Comparison of ENCODE assay signal across 27 cellular contexts in genomic region chr6:15205321-15205720, GRCh38.
"Had no signal": no experiment of that assay in that cellular context is flagged by ENCODE, and none has a peak within 500 bp of the region (broad histone marks: within the 10 kb centered on the region; RNA-seq: fewer than 3 reads in every experiment).

No MANE protein-coding gene starts in this region.

- H3K4me1 Mint-ChIP-seq: activated CD4-positive, alpha-beta memory T cell treated with anti-CD3 and anti-CD28 coated beads, Interleukin-2, amount 10 ng/mL, durations not matched to agents 7 days and 5 days; activated naive CD4-positive, alpha-beta T cell treated with anti-CD3 and anti-CD28 coated beads, Interleukin-2, amount 10 ng/mL, durations not matched to agents 7 days and 5 days; activated naive CD8-positive, alpha-beta T cell treated with anti-CD3 and anti-CD28 coated beads, Interleukin-2, amount 10 ng/mL, durations not matched to agents 7 days and 5 days had no signal

- H3K27me3 Mint-ChIP-seq: activated CD4-positive, alpha-beta memory T cell treated with anti-CD3 and anti-CD28 coated beads, Interleukin-2, amount 10 ng/mL, durations not matched to agents 7 days and 5 days; activated CD4-positive, alpha-beta T cell treated with anti-CD3 and anti-CD28 coated beads, Interleukin-2, amount 10 ng/mL, durations not matched to agents 24 days and 14 days; activated T-cell treated with anti-CD3 and anti-CD28 coated beads, Interleukin-2, amount 50 U/mL, for 24 hours had no signal

- H3K4me3 Mint-ChIP-seq: activated CD4-positive, alpha-beta memory T cell treated with anti-CD3 and anti-CD28 coated beads, Interleukin-2, amount 10 ng/mL, durations not matched to agents 7 days and 5 days; activated CD4-positive, alpha-beta T cell treated with anti-CD3 and anti-CD28 coated beads, Interleukin-2, amount 10 ng/mL, durations not matched to agents 24 days and 14 days; activated naive CD4-positive, alpha-beta T cell treated with anti-CD3 and anti-CD28 coated beads, Interleukin-2, amount 10 ng/mL, durations not matched to agents 7 days and 5 days; activated naive CD8-positive, alpha-beta T cell treated with anti-CD3 and anti-CD28 coated beads, Interleukin-2, amount 10 ng/mL, durations not matched to agents 7 days and 5 days; activated T-cell treated with anti-CD3 and anti-CD28 coated beads, Interleukin-2, amount 50 U/mL, for 24 hours; natural killer cell treated with Interleukin-12 subunit alpha and Interleukin-12 subunit beta and Interleukin-15 and Interleukin-18, amount 100 ng/mL, for 72 hours; T-helper 1 cell treated with Interleukin-12 subunit alpha and Interleukin-12 subunit beta and Interleukin-4 antibody, amounts not matched to agents 30 μg/mL and 1 μg/mL, for 36 hours had no signal

- H3K27ac Mint-ChIP-seq: activated CD4-positive, alpha-beta memory T cell treated with anti-CD3 and anti-CD28 coated beads, Interleukin-2, amount 10 ng/mL, durations not matched to agents 7 days and 5 days; activated CD4-positive, alpha-beta T cell treated with anti-CD3 and anti-CD28 coated beads, Interleukin-2, amount 10 ng/mL, durations not matched to agents 24 days and 14 days; activated naive CD4-positive, alpha-beta T cell treated with anti-CD3 and anti-CD28 coated beads, Interleukin-2, amount 10 ng/mL, durations not matched to agents 7 days and 5 days; activated naive CD8-positive, alpha-beta T cell treated with anti-CD3 and anti-CD28 coated beads, Interleukin-2, amount 10 ng/mL, durations not matched to agents 7 days and 5 days; activated T-cell treated with anti-CD3 and anti-CD28 coated beads, Interleukin-2, amount 50 U/mL, for 24 hours; T-helper 1 cell treated with Interleukin-12 subunit alpha and Interleukin-12 subunit beta and Interleukin-4 antibody, amounts not matched to agents 30 μg/mL and 1 μg/mL, for 36 hours had no signal

- H3K27me3 ChIP-seq: ascending aorta, brain microvascular endothelial cell, gastrocnemius medialis, left lung, testis, transverse colon had no signal

- DNase-seq: activated CD4-positive, alpha-beta memory T cell treated with anti-CD3 and anti-CD28 coated beads, Interleukin-2, amount 10 ng/mL, durations not matched to agents 7 days and 5 days; activated CD4-positive, alpha-beta T cell treated with anti-CD3 and anti-CD28 coated beads, Interleukin-2, amount 10 ng/mL, durations not matched to agents 24 days and 14 days; activated CD4-positive, CD25-positive, alpha-beta regulatory T cell treated with anti-CD3 and anti-CD28 coated beads, Interleukin-2, amount 50 U/mL, for 72 hours; activated CD8-positive, alpha-beta memory T cell treated with anti-CD3 and anti-CD28 coated beads, Interleukin-2, amount 50 U/mL, for 48 hours; activated gamma-delta T cell; activated naive CD4-positive, alpha-beta T cell treated with anti-CD3 and anti-CD28 coated beads, Interleukin-2, amount 10 ng/mL, durations not matched to agents 7 days and 5 days; activated naive CD8-positive, alpha-beta T cell treated with anti-CD3 and anti-CD28 coated beads, Interleukin-2, amount 10 ng/mL, durations not matched to agents 7 days and 5 days; activated T-cell treated with anti-CD3 and anti-CD28 coated beads, Interleukin-2, amount 50 U/mL, for 24 hours; brain microvascular endothelial cell; gastrocnemius medialis; hippocampal formation; left lung; lower lobe of right lung; mesenchymal stem cell; mucosa of descending colon; stimulated activated CD4-positive, alpha-beta T cell treated with anti-CD3 and anti-CD28 coated beads, Interleukin-12 subunit alpha, Interleukin-12 subunit beta, amount 100 ng/mL, for 4 hours; stimulated activated CD4-positive, alpha-beta T cell treated with anti-CD3 and anti-CD28 coated beads, Interleukin-4, amount 100 ng/mL, for 1 hour; stimulated activated naive CD8-positive, alpha-beta T cell treated with anti-CD3 and anti-CD28 coated beads, Interleukin-15, Interleukin-2, amounts not matched to agents 100 U/mL and 50 U/mL, for 24 hours; SW 1271; T-helper 9 cell; testis; transverse colon; WERI-Rb-1 had no signal

- H3K4me3 ChIP-seq: ascending aorta, gastrocnemius medialis, left lung, lower lobe of right lung, mucosa of descending colon, skin epidermis, testis, transverse colon had no signal

- H3K9me3 ChIP-seq: ascending aorta, gastrocnemius medialis, left lung, lower lobe of right lung, mucosa of descending colon, testis, transverse colon had no signal

- H3K9me3 Mint-ChIP-seq: activated CD4-positive, alpha-beta T cell treated with anti-CD3 and anti-CD28 coated beads, Interleukin-2, amount 10 ng/mL, durations not matched to agents 24 days and 14 days; activated naive CD4-positive, alpha-beta T cell treated with anti-CD3 and anti-CD28 coated beads, Interleukin-2, amount 10 ng/mL, durations not matched to agents 7 days and 5 days; activated T-cell treated with anti-CD3 and anti-CD28 coated beads, Interleukin-2, amount 50 U/mL, for 24 hours; natural killer cell treated with Interleukin-12 subunit alpha and Interleukin-12 subunit beta and Interleukin-15 and Interleukin-18, amount 100 ng/mL, for 72 hours had no signal

- H3K27ac ChIP-seq: ascending aorta, brain microvascular endothelial cell, gastrocnemius medialis, left lung, lower lobe of right lung, skin epidermis, testis, transverse colon, WERI-Rb-1 had no signal

- H3K36me3 Mint-ChIP-seq: activated naive CD4-positive, alpha-beta T cell treated with anti-CD3 and anti-CD28 coated beads, Interleukin-2, amount 10 ng/mL, durations not matched to agents 7 days and 5 days; natural killer cell treated with Interleukin-12 subunit alpha and Interleukin-12 subunit beta and Interleukin-15 and Interleukin-18, amount 100 ng/mL, for 72 hours had no signal

- H3K4me1 ChIP-seq: ascending aorta, gastrocnemius medialis, left lung, lower lobe of right lung, testis, transverse colon had no signal

- H3K36me3 ChIP-seq: ascending aorta, brain microvascular endothelial cell, gastrocnemius medialis, left lung, lower lobe of right lung, transverse colon, WERI-Rb-1 had no signal
